ENCODE assay signal across 1 cellular context in genomic region chr14:20477211-20477876, GRCh38.
A peak's percentile ranks its signal among the peaks of the same experiment; 100 is the strongest.
TF ChIP-seq lines count a peak whose summit lies in the region.

No MANE protein-coding gene starts in this region.

TF ChIP-seq in K562, 482 proteins besides CTCF, POLR2A, EP300 and RAD21 (continued from another document and continues in another):
- TF ChIP-seq ELK1 (CRISPR knock-in tag; IDR thresholded peaks at IDR 0.05) (no peak), SETDB1 (IDR thresholded peaks at IDR 0.05; ENCODE audit: low read length) (no peak), ZKSCAN1 (IDR thresholded peaks at IDR 0.05; ENCODE audit: low read depth, low read length) (no peak), ZSCAN32 (CRISPR knock-in tag; IDR thresholded peaks at IDR 0.05) (no peak), TRIM24 (IDR thresholded peaks at IDR 0.05) (0 out of 4 replicates have a peak, but pooled peaks have one; percentile 9 to 23), STAT6 (CRISPR knock-in tag; IDR thresholded peaks at IDR 0.05) (no peak), ZNF212 (CRISPR knock-in tag; IDR thresholded peaks at IDR 0.05) (no peak), NR2C1 (IDR thresholded peaks at IDR 0.05) (no peak), NR2C1 (tag; IDR thresholded peaks at IDR 0.05) (no peak), NFIC (IDR thresholded peaks at IDR 0.05) (peak; percentile 59), ELF4 (CRISPR knock-in tag; IDR thresholded peaks at IDR 0.05) (peak; percentile 66; the same call in 1 of the 2 replicates), NFE2L1 (tag; IDR thresholded peaks at IDR 0.05; ENCODE audit: borderline replicate concordance, low read depth) (no peak), TEAD4 (IDR thresholded peaks at IDR 0.05; ENCODE audit: low read length) (peak; percentile 86), TEAD4 (CRISPR knock-in tag; IDR thresholded peaks at IDR 0.05; ENCODE audit: borderline replicate concordance) (no peak), MITF (IDR thresholded peaks at IDR 0.05) (no peak), ZNF354B (CRISPR knock-in tag; IDR thresholded peaks at IDR 0.05) (no peak), E2F8 (IDR thresholded peaks at IDR 0.05; ENCODE audit: low read depth, partially characterized antibody) (no peak), SOX6 (IDR thresholded peaks at IDR 0.05) (peak; percentile 52), ATF6 (CRISPR knock-in tag; IDR thresholded peaks at IDR 0.05) (no peak), HSF4 (CRISPR knock-in tag; IDR thresholded peaks at IDR 0.05; ENCODE audit: borderline replicate concordance) (no peak; the same call in 1 of the 2 replicates), FOSL1 (tag; conservative IDR thresholded peaks at IDR 0.05) (0 out of 2 replicates have a peak, but pooled peaks have one; percentile 29), USF1 (CRISPR knock-in tag; IDR thresholded peaks at IDR 0.05) (no peak), MYC (IDR thresholded peaks at IDR 0.05; ENCODE audit: low read depth, low read length) (no peak; the same call in 1 of the 2 replicates), MYC (CRISPR knock-in tag; IDR thresholded peaks at IDR 0.05; ENCODE audit: borderline replicate concordance, low read depth) (no peak), MTA1 (IDR thresholded peaks at IDR 0.05; ENCODE audit: borderline replicate concordance) (0 out of 2 replicates have a peak, but pooled peaks have one; percentile 57), NFRKB (IDR thresholded peaks at IDR 0.05; ENCODE audit: low read depth) (0 out of 2 replicates have a peak, but pooled peaks have one; percentile 41), PKNOX1 (IDR thresholded peaks at IDR 0.05) (no peak), NR2C2 (CRISPR knock-in tag; IDR thresholded peaks at IDR 0.05) (no peak), NR2C2 (tag; IDR thresholded peaks at IDR 0.05) (no peak), ZNF395 (CRISPR knock-in tag; IDR thresholded peaks at IDR 0.05) (no peak; the same call in 1 of the 2 replicates), DNMT1 (IDR thresholded peaks at IDR 0.05) (no peak), HBP1 (CRISPR knock-in tag; IDR thresholded peaks at IDR 0.05) (peak; percentile 27; the same call in 1 of the 2 replicates), ZBTB11 (CRISPR knock-in tag; IDR thresholded peaks at IDR 0.05) (no peak), ARID1B (IDR thresholded peaks at IDR 0.05) (peak; percentile 85), TBP (optimal IDR thresholded peaks at IDR 0.05; ENCODE audit: low read depth, low read length) (no peak), ZNF507 (tag; conservative IDR thresholded peaks at IDR 0.05) (no peak), RCOR1 (IDR thresholded peaks at IDR 0.05; ENCODE audit: borderline replicate concordance in 1 of 2, low read depth in 2 of 2, low read length in 2 of 2) (0 out of 4 replicates have a peak, but pooled peaks of 1 of the 2 experiments have one; percentile 32), ZNF12 (CRISPR knock-in tag; IDR thresholded peaks at IDR 0.05) (no peak), HOXB6 (CRISPR knock-in tag; IDR thresholded peaks at IDR 0.05; ENCODE audit: borderline replicate concordance) (no peak), SIRT6 (IDR thresholded peaks at IDR 0.05; ENCODE audit: low read depth, low read length) (no peak), ADNP (tag; IDR thresholded peaks at IDR 0.05) (peak; percentile 54), GABPA (tag; conservative IDR thresholded peaks at IDR 0.05; ENCODE audit: low read depth) (peak; percentile 46), MLLT1 (IDR thresholded peaks at IDR 0.05) (peak in 1 of 2 experiments; percentile 82; a peak in 2 of 4 replicates)
